Comparison of ENCODE assay signal across 8 cellular contexts in genomic region chr12:32106517-32107366, GRCh38. TPM values are rescaled to one million over a fixed set of nuclear protein-coding genes. Genes with fewer than 3 reads are reported as not detected.
DNase-seq lines count a peak whose midpoint lies in the region; ATAC-seq and TF ChIP-seq lines count a peak whose summit lies in the region.

BICD1 (plus strand) TSS chr12:32106847; CDS start chr12:32107332, 485 bp downstream.

- peaks cover 0 to 47% (median 30%) of the 10 kb centered on the region in 9 donors for H3K4me1 ChIP-seq in heart right ventricle
- H3K4me1 ChIP-seq in prostate gland (replicated peaks): no peaks in the 10 kb centered on the region
- H3K4me1 ChIP-seq in urinary bladder (ENCODE audit: insufficient read depth): no peaks in the 10 kb centered on the region

- peak; percentile 53 for TF ChIP-seq POLR2A in prostate gland (IDR thresholded peaks at IDR 0.05)

- no peaks in the 10 kb centered on the region for H3K9me3 ChIP-seq in heart right ventricle
- H3K9me3 ChIP-seq in prostate gland: no peaks in the 10 kb centered on the region

- WGBS in heart right ventricle, 2 donors: 0 to 1% methylated on average over 77 to 95 of the region's 96 CpGs
- WGBS in prostate gland: under 1% methylated on average over 84 of the region's 96 CpGs
- under 1% methylated on average over 96 of the region's 96 CpGs for WGBS in urinary bladder

- H3K27ac ChIP-seq in heart right ventricle (peak within 1 kb of the TSS; percentile 75 to 95 (median 90)), prostate gland (peak within 1 kb of the TSS; percentile 64 to 70), urinary bladder (ENCODE audit: low read depth) (peak within 1 kb of the TSS; percentile 47)

- peaks cover 0 to under 1% (median 0%) of the 10 kb centered on the region in 9 donors for H3K36me3 ChIP-seq in heart right ventricle
- H3K36me3 ChIP-seq in prostate gland: no peaks in the 10 kb centered on the region
- no peaks in the 10 kb centered on the region for H3K36me3 ChIP-seq in urinary bladder (ENCODE audit: insufficient read depth)

- peak; percentile 85 for ATAC-seq in HG02610 (IDR thresholded peaks at IDR 0.05; ENCODE audit: unreplicated experiment)
- peak; percentile 97 to 99 (median 97) for ATAC-seq in heart right ventricle

- H3K27me3 ChIP-seq in heart right ventricle (no peaks in the 10 kb centered on the region), prostate gland (replicated peaks; ENCODE audit: insufficient read depth) (no peaks in the 10 kb centered on the region)

- intact Hi-C loops in T-helper 1 cell treated with Interleukin-12 subunit alpha and Interleukin-12 subunit beta and Interleukin-4 antibody, amounts not matched to agents 30 ng/mL and 1 ng/mL, for 36 hours (cut with micrococcal nuclease): loop anchor here (1.0 to 10.0 kb wide), 6 partner anchors 46 to 782 kb away; partner anchors contain the start of genes ETFBKMT and SINHCAF
- intact Hi-C loops in heart right ventricle (cut with DNase I) (loop anchor here in 1 of 10 donors (10.0 kb wide), 1 partner anchor 452 kb away; the partner anchor contains the start of gene ETFBKMT), prostate gland (cut with DNase I) (no loop called here)

- H3K4me3 ChIP-seq in heart right ventricle: peak within 1 kb of the TSS; percentile 79 to 99 (median 94)
- peak within 1 kb of the TSS; percentile 52 to 77 for H3K4me3 ChIP-seq in prostate gland
- H3K4me3 ChIP-seq in urinary bladder (ENCODE audit: low read depth, low read length): peak within 1 kb of the TSS; percentile 92

- peak; percentile 83 for DNase-seq in NCI-H1105 (lab: John Stamatoyannopoulos, UW)
- peak; percentile 88 for DNase-seq in amniotic epithelial cell (ENCODE audit: low read depth)
- peak; percentile 92 for DNase-seq in heart right ventricle
- DNase-seq in prostate gland (ENCODE audit: low spot score): peak; percentile 71

- TF ChIP-seq CTCF in GM12874 (IDR thresholded peaks at IDR 0.05; ENCODE audit: insufficient read depth, low read depth, low read length) (peak; percentile 40; the same call in 1 of the 2 replicates), heart right ventricle (IDR thresholded peaks at IDR 0.05) (peak in 8 of 9 donors; percentile 30 to 73 (median 43)), prostate gland (IDR thresholded peaks at IDR 0.05) (peak in 2 of 4 experiments; percentile 37 to 51)

RNA-seq across cellular contexts. Expression of gene BICD1, which starts in this region (rescaled TPM):
- 20.8 and 24.2 TPM in 2 replicates for total RNA-seq in T-helper 1 cell treated with Interleukin-12 subunit alpha and Interleukin-12 subunit beta and Interleukin-4 antibody, amounts not matched to agents 30 ng/mL and 1 ng/mL, for 36 hours
- total RNA-seq in heart right ventricle (10 to 100 TPM in 4 of 10 donors, 1 to 10 TPM in 6; 4.7 to 14.7 (median 9.6) TPM), prostate gland (10 to 100 TPM in 1 of 2 donors, 1 to 10 TPM in 1; 8.6 to 26.2 TPM), urinary bladder (38.1 TPM)
- polyA plus RNA-seq in heart right ventricle (1 to 10 TPM; 2.5 to 4.2 TPM), urinary bladder (8.8 TPM)

Comparison
In these comparisons a context has a peak if more than half of its experiments do, and no peak if none do; other contexts are left out.
1. Peak in every context shown above with its lines: DNase-seq, ATAC-seq, H3K4me3 ChIP-seq and H3K27ac ChIP-seq.